In genomic region chr12:89245090-89245489, GRCh38 we compare ENCODE assay signal across 11 cellular contexts.
DNase-seq lines count a peak whose midpoint lies in the region; ATAC-seq, FAIRE-seq and TF ChIP-seq lines count a peak whose summit lies in the region.
"Had no signal": no experiment of that assay in that cellular context is flagged by ENCODE, and none has a peak within 500 bp of the region (broad histone marks: within the 10 kb centered on the region; RNA-seq: fewer than 3 reads in every experiment).

No MANE protein-coding gene starts in this region.

- no peak for TF ChIP-seq POLR2A in esophagus muscularis mucosa (IDR thresholded peaks at IDR 0.05; ENCODE audit: low read depth)

- FAIRE-seq in urothelium cell line (lab: Jason Lieb, UNC) = no peak

- H3K27ac ChIP-seq in esophagus muscularis mucosa (replicated peaks in 1 of 4) = peak overlapping the region in 3 of 4 donors; percentile 6 to 53 (median 38)
- H3K27ac ChIP-seq: cardiac muscle cell, thoracic aorta had no signal

- DNase-seq in activated CD8-positive, alpha-beta memory T cell treated with anti-CD3 and anti-CD28 coated beads, Interleukin-2, amount 50 U/mL, for 1 hour (ENCODE audit: extremely low read depth) = peak; percentile 21
- DNase-seq in activated CD8-positive, alpha-beta memory T cell treated with anti-CD3 and anti-CD28 coated beads for 24 hours = no peak
- DNase-seq in esophagus muscularis mucosa (ENCODE audit: extremely low spot score) (no peak), Ammon's horn (ENCODE audit: low spot score) (no peak), urothelium cell line (ENCODE audit: low spot score) (no peak), COLO668 (lab: John Stamatoyannopoulos, UW; ENCODE audit: unreplicated experiment) (no peak)
- DNase-seq in stimulated activated naive CD8-positive, alpha-beta T cell treated with anti-CD3 and anti-CD28 coated beads, Interleukin-15, Interleukin-2, amounts not matched to agents 100 U/mL and 50 U/mL, for 24 hours = no peak
- DNase-seq: NCI-H2171 treated with DMSO at 0.1 percent for 48 hours had no signal

- no peaks in the 10 kb centered on the region for H3K36me3 ChIP-seq in esophagus muscularis mucosa
- H3K36me3 ChIP-seq: cardiac muscle cell, thoracic aorta had no signal

- no peak for TF ChIP-seq CTCF in WI38 (IDR thresholded peaks at IDR 0.05; ENCODE audit: low read depth, low read length)
- no peak for TF ChIP-seq CTCF in esophagus muscularis mucosa (IDR thresholded peaks at IDR 0.05)

- peak overlapping the region; percentile 36 for H3K4me3 ChIP-seq in WI38 (ENCODE audit: low read depth, low read length)
- no peak overlapping the region for H3K4me3 ChIP-seq in esophagus muscularis mucosa
- H3K4me3 ChIP-seq: cardiac muscle cell, thoracic aorta had no signal

- TF ChIP-seq EP300 in esophagus muscularis mucosa (IDR thresholded peaks at IDR 0.05) = no peak

- 64% methylated on average over 5 of the region's 5 CpGs for WGBS in esophagus muscularis mucosa

- H3K9me3 ChIP-seq in esophagus muscularis mucosa = no peaks in the 10 kb centered on the region
- H3K9me3 ChIP-seq: thoracic aorta had no signal

- H3K4me1 ChIP-seq in esophagus muscularis mucosa = peaks cover 3 to 32% (median 29%) of the 10 kb centered on the region in 4 donors

- no peaks in the 10 kb centered on the region for H3K27me3 ChIP-seq in esophagus muscularis mucosa
- H3K27me3 ChIP-seq: cardiac muscle cell had no signal

- peak; percentile 85 for ATAC-seq in stimulated activated naive CD8-positive, alpha-beta T cell treated with anti-CD3 and anti-CD28 coated beads, Interleukin-15, Interleukin-2, amounts not matched to agents 100 U/mL and 50 U/mL, for 24 hours

- intact Hi-C loops in esophagus muscularis mucosa (cut with DNase I) = loop anchor here (10.0 kb wide), 1 partner anchor 220 kb away; no protein-coding TSS in a partner anchor
